In genomic region chr10:69392481-69393000, GRCh38 we compare ENCODE assay signal across 1 cellular context.
TF ChIP-seq lines count a peak whose summit lies in the region.

No MANE protein-coding gene starts in this region.

TF ChIP-seq in GM12878, 131 proteins besides CTCF, POLR2A, EP300 and RAD21 (continued from another document):
- TF ChIP-seq ZNF207 (IDR thresholded peaks at IDR 0.05; ENCODE audit: borderline replicate concordance) (no peak), BACH1 (IDR thresholded peaks at IDR 0.05; ENCODE audit: borderline replicate concordance) (no peak; the same call in 1 of the 2 replicates), ZBTB11 (CRISPR knock-in tag; IDR thresholded peaks at IDR 0.05) (no peak), ZNF592 (IDR thresholded peaks at IDR 0.05) (no peak), TCF12 (IDR thresholded peaks at IDR 0.05; ENCODE audit: low read depth, low read length) (no peak), RBBP5 (conservative IDR thresholded peaks at IDR 0.05) (no peak), YY1 (IDR thresholded peaks at IDR 0.05; ENCODE audit: low read depth, low read length) (peak; percentile 84), MXI1 (IDR thresholded peaks at IDR 0.05; ENCODE audit: low read depth, low read length) (no peak; the same call in 1 of the 2 replicates), TARDBP (IDR thresholded peaks at IDR 0.05; ENCODE audit: borderline replicate concordance) (no peak), PRDM15 (CRISPR knock-in tag; IDR thresholded peaks at IDR 0.05) (no peak), DPF2 (IDR thresholded peaks at IDR 0.05) (0 out of 2 replicates have a peak, but pooled peaks have one; percentile 16), SUZ12 (IDR thresholded peaks at IDR 0.05; ENCODE audit: unreplicated experiment) (no peak), FOXK2 (IDR thresholded peaks at IDR 0.05) (no peak), MEF2B (IDR thresholded peaks at IDR 0.05; ENCODE audit: partially characterized antibody, poor library complexity, severe bottlenecking) (no peak), RAD51 (IDR thresholded peaks at IDR 0.05) (no peak), YBX1 (IDR thresholded peaks at IDR 0.05) (no peak), KLF5 (IDR thresholded peaks at IDR 0.05; ENCODE audit: partially characterized antibody) (no peak), HSF1 (IDR thresholded peaks at IDR 0.05; ENCODE audit: low read depth, low read length) (no peak), CEBPZ (IDR thresholded peaks at IDR 0.05; ENCODE audit: low read depth, low read length) (no peak), EGR1 (IDR thresholded peaks at IDR 0.05; ENCODE audit: borderline replicate concordance in 1 of 2, low read depth in 2 of 2, low read length in 2 of 2) (0 out of 3 replicates have a peak, but pooled peaks of 1 of the 2 experiments have one; percentile 3)
